Comparison of ENCODE assay signal across 10 cellular contexts in the genomic region with DNA sequence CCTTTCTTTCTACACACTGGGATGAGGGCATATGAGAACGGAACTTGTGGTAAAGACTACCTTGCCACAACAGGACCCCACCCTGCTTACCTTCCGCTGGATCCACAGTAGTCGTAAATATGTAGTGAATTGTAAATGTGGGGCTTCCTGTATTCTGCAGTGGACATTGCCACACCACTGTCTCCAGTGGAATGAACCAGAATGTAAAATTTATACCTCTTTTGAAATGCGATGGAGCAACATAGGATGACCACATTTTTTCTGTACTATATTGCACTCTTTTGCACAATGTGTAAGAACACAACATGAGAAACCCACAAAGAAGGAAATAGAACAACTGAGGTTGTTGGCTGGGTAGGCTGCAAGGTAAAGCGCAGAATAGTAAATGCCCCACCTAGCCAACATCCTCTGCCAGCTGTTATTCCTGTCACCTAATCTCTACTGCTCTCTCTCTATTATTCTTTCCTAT. TPM values are rescaled to one million over a fixed set of nuclear protein-coding genes. Genes with fewer than 3 reads are reported as not detected.
DNase-seq lines count a peak whose midpoint lies in the region; ATAC-seq and TF ChIP-seq lines count a peak whose summit lies in the region.
"Had no signal": no experiment of that assay in that cellular context is flagged by ENCODE, and none has a peak within 500 bp of the region (broad histone marks: within the 10 kb centered on the region; RNA-seq: fewer than 3 reads in every experiment).

No MANE protein-coding gene starts in this region.

- no peaks in the 10 kb centered on the region for H3K27me3 Mint-ChIP-seq in activated T-cell treated with anti-CD3 and anti-CD28 coated beads, Interleukin-2, amount 50 U/mL, for 72 hours (ENCODE audit: low read depth)

- intact Hi-C loops in sigmoid colon (cut with DNase I), result no loop called here

- 45 to 48% methylated on average over 5 of the region's 5 CpGs for WGBS in sigmoid colon, 2 donors

- H3K36me3 Mint-ChIP-seq in activated T-cell treated with anti-CD3 and anti-CD28 coated beads, Interleukin-2, amount 50 U/mL, for 72 hours (ENCODE audit: insufficient read depth in 2 of 2), result peaks cover 1 to 10% of the 10 kb centered on the region in 2 donors
- H3K36me3 Mint-ChIP-seq: brain had no signal

- H3K27ac Mint-ChIP-seq in activated T-cell treated with anti-CD3 and anti-CD28 coated beads, Interleukin-2, amount 50 U/mL, for 72 hours, result peak overlapping the region; percentile 39
- H3K27ac Mint-ChIP-seq: brain had no signal

- H3K9me3 Mint-ChIP-seq in activated T-cell treated with anti-CD3 and anti-CD28 coated beads, Interleukin-2, amount 50 U/mL, for 72 hours, result peaks cover 2% of the 10 kb centered on the region in 2 donors

- no peak for TF ChIP-seq EP300 in sigmoid colon (IDR thresholded peaks at IDR 0.05)

- no peaks in the 10 kb centered on the region for H3K4me1 ChIP-seq in sigmoid colon

- H3K9me3 ChIP-seq in sigmoid colon, result no peaks in the 10 kb centered on the region

- H3K36me3 ChIP-seq in sigmoid colon, result no peaks in the 10 kb centered on the region

- no peak overlapping the region for H3K27ac ChIP-seq in sigmoid colon

- H3K4me1 Mint-ChIP-seq in activated T-cell treated with anti-CD3 and anti-CD28 coated beads, Interleukin-2, amount 50 U/mL, for 72 hours (ENCODE audit: low read depth), result peaks cover 88% of the 10 kb centered on the region
- H3K4me1 Mint-ChIP-seq: brain had no signal

- DNase-seq in activated T-cell treated with anti-CD3 and anti-CD28 coated beads, Interleukin-2, amount 50 U/mL, for 72 hours, result no peak
- no peak for DNase-seq in activated T-cell treated with anti-CD3 and anti-CD28 coated beads, Interleukin-2, amount 50 U/mL, for 1 hour
- DNase-seq in SIG-M5 treated with dmso at 0.1 percent for 504 hours (lab: John Stamatoyannopoulos, UW; ENCODE audit: unreplicated experiment) (peak; percentile 98), nucleus accumbens (lab: John Stamatoyannopoulos, UW) (no peak), AG20443 (ENCODE audit: low spot score) (no peak), sigmoid colon (no peak)
- DNase-seq in central memory CD4-positive, alpha-beta T cell, result peak; percentile 85
- DNase-seq in stimulated activated naive CD8-positive, alpha-beta T cell treated with anti-CD3 and anti-CD28 coated beads, Interleukin-15, Interleukin-2, amounts not matched to agents 100 U/mL and 50 U/mL, for 24 hours, result no peak
- DNase-seq: NCI-H510A had no signal

- H3K4me3 ChIP-seq in sigmoid colon, result no peak overlapping the region

- peak overlapping the region; percentile 64 to 75 for H3K4me3 Mint-ChIP-seq in activated T-cell treated with anti-CD3 and anti-CD28 coated beads, Interleukin-2, amount 50 U/mL, for 72 hours
- H3K4me3 Mint-ChIP-seq: brain had no signal

- TF ChIP-seq POLR2A in sigmoid colon (IDR thresholded peaks at IDR 0.05), result no peak

- no peak for TF ChIP-seq CTCF in sigmoid colon (IDR thresholded peaks at IDR 0.05)

- peak; percentile 75 to 79 for ATAC-seq in activated T-cell treated with anti-CD3 and anti-CD28 coated beads, Interleukin-2, amount 50 U/mL, for 72 hours (replicated peaks in 1 of 2)
- ATAC-seq in stimulated activated naive CD8-positive, alpha-beta T cell treated with anti-CD3 and anti-CD28 coated beads, Interleukin-15, Interleukin-2, amounts not matched to agents 100 U/mL and 50 U/mL, for 24 hours, result peak; percentile 38

- H3K27me3 ChIP-seq in sigmoid colon, result no peaks in the 10 kb centered on the region

RNA-seq across cellular contexts. Expression of a gene that starts 16.1 kb away (rescaled TPM):
- 10 to 100 TPM; 67.0 to 69.7 TPM for total RNA-seq in activated T-cell treated with anti-CD3 and anti-CD28 coated beads, Interleukin-2, amount 50 U/mL, for 72 hours
- 10 to 100 TPM in 1 of 4 donors, 1 to 10 TPM in 3; 6.1 to 10.9 (median 6.7) TPM for total RNA-seq in sigmoid colon
- polyA plus RNA-seq in sigmoid colon, result 10 to 100 TPM in 1 of 3 donors, 1 to 10 TPM in 2; 1.6 to 29.7 (median 1.8) TPM

Comparison
In these comparisons a context has a peak if more than half of its experiments do, and no peak if none do; other contexts are left out.
1. DNase-seq: peak in SIG-M5 treated with dmso at 0.1 percent for 504 hours (single experiment) and central memory CD4-positive, alpha-beta T cell (single experiment); none in activated T-cell treated with anti-CD3 and anti-CD28 coated beads, Interleukin-2, amount 50 U/mL, for 72 hours (0 of 2), activated T-cell treated with anti-CD3 and anti-CD28 coated beads, Interleukin-2, amount 50 U/mL, for 1 hour (single experiment), stimulated activated naive CD8-positive, alpha-beta T cell treated with anti-CD3 and anti-CD28 coated beads, Interleukin-15, Interleukin-2, amounts not matched to agents 100 U/mL and 50 U/mL, for 24 hours (single experiment), nucleus accumbens (0 of 56), AG20443 (single experiment) and sigmoid colon (single experiment).
2. RNA of a gene that starts 16.1 kb away (total RNA-seq): 67.0 to 69.7 TPM in activated T-cell treated with anti-CD3 and anti-CD28 coated beads, Interleukin-2, amount 50 U/mL, for 72 hours; 6.1 to 10.9 TPM in sigmoid colon; every median in the first group is over 4 times any median in the second.